8 cellular contexts compared by ENCODE assay signal in the genomic region with DNA sequence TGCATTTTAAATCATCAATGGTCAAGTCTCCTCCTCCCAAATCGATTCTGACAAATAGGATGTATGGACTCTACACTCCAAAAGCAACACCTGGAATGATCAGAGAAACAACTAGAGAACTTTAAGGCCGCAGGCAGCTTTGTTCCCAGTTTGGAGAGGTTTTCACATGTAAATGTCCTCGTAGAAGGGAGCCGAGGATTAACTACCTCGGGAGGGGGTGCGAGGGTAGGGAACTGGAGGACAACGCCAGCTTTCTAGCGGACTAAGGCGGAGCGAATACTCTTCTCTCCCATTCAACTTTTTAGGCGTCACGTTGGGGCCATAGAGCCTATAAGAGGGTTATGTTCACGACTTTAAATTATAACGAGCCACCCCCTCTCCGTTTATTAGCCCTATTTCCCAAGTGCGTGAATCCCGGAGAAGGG. TPM values are rescaled to one million over a fixed set of nuclear protein-coding genes. Genes with fewer than 3 reads are reported as not detected.
DNase-seq lines count a peak whose midpoint lies in the region; ATAC-seq and TF ChIP-seq lines count a peak whose summit lies in the region.

No MANE protein-coding gene starts in this region.

- H3K27ac Mint-ChIP-seq in T-helper 2 cell treated with Interferon-gamma antibody and Interleukin-4, amounts not matched to agents 5 μg/mL and 100 μg/mL, for 36 hours = peak overlapping the region; percentile 75

- H3K27ac ChIP-seq in colonic mucosa = peak overlapping the region; percentile 97
- H3K27ac ChIP-seq in lung (ENCODE audit: low read depth in 1 of 2, low read length in 1 of 2) = peak overlapping the region in 1 of 2 donors; percentile 99
- peak overlapping the region; percentile 94 to 99 (median 96) for H3K27ac ChIP-seq in upper lobe of left lung

- H3K4me1 Mint-ChIP-seq in T-helper 2 cell treated with Interferon-gamma antibody and Interleukin-4, amounts not matched to agents 5 μg/mL and 100 μg/mL, for 36 hours (ENCODE audit: low read depth) = peaks cover 4% of the 10 kb centered on the region

- peak; percentile 3 for ATAC-seq in lung (ENCODE audit: insufficient read depth, low FRiP score)
- ATAC-seq in upper lobe of left lung (ENCODE audit: low FRiP score in 2 of 2) = peak in 1 of 2 donors; percentile 20
- no peak for ATAC-seq in GM19463 (IDR thresholded peaks at IDR 0.05; ENCODE audit: unreplicated experiment)
- no peak for ATAC-seq in GM18520 (IDR thresholded peaks at IDR 0.05; ENCODE audit: unreplicated experiment)

- 0 to 1% methylated on average over 17 of the region's 17 CpGs for WGBS in lung, 2 donors
- WGBS in upper lobe of left lung, 2 donors = 0 to 1% methylated on average over 17 of the region's 17 CpGs

- H3K4me1 ChIP-seq in colonic mucosa (peaks cover 24% of the 10 kb centered on the region), lung (ENCODE audit: control insufficient read depth in 2 of 2, insufficient read depth in 2 of 2, low read length in 2 of 2) (peaks cover 11 to 21% of the 10 kb centered on the region in 2 donors), upper lobe of left lung (peaks cover 32 to 49% (median 37%) of the 10 kb centered on the region in 4 donors)

- no peaks in the 10 kb centered on the region for H3K27me3 ChIP-seq in colonic mucosa
- no peaks in the 10 kb centered on the region for H3K27me3 ChIP-seq in lung (ENCODE audit: control insufficient read depth, insufficient read depth)
- H3K27me3 ChIP-seq in upper lobe of left lung = no peaks in the 10 kb centered on the region

- no peak for TF ChIP-seq EP300 in upper lobe of left lung (IDR thresholded peaks at IDR 0.05)

- peak overlapping the region; percentile 85 to 97 for H3K9ac ChIP-seq in colonic mucosa (ENCODE audit: low read depth in 2 of 2, low read length in 2 of 2)

- H3K36me3 ChIP-seq in colonic mucosa (no peaks in the 10 kb centered on the region), lung (ENCODE audit: control insufficient read depth in 2 of 2, insufficient read depth in 2 of 2, low read length in 2 of 2) (no peaks in the 10 kb centered on the region), upper lobe of left lung (no peaks in the 10 kb centered on the region)

- intact Hi-C loops in colonic mucosa (cut with DNase I) = loop anchor here (5.0 kb wide), 1 partner anchor 73 kb away; the partner anchor contains the start of gene SOD1

- DNase-seq in T-helper 2 cell treated with Interferon-gamma antibody and Interleukin-4, amounts not matched to agents 5 μg/mL and 100 μg/mL, for 36 hours (ENCODE audit: low spot score) = no peak
- no peak for DNase-seq in T-helper 2 cell
- DNase-seq in NCI-H69 (lab: John Stamatoyannopoulos, UW) = peak; percentile 65
- no peak for DNase-seq in colonic mucosa
- no peak for DNase-seq in lung (ENCODE audit: low spot score)
- no peak for DNase-seq in upper lobe of left lung

- peaks cover 9% of the 10 kb centered on the region for H3K36me3 Mint-ChIP-seq in T-helper 2 cell treated with Interferon-gamma antibody and Interleukin-4, amounts not matched to agents 5 μg/mL and 100 μg/mL, for 36 hours (ENCODE audit: low read depth)

- H3K9me3 ChIP-seq in colonic mucosa = no peaks in the 10 kb centered on the region
- no peaks in the 10 kb centered on the region for H3K9me3 ChIP-seq in lung (ENCODE audit: control insufficient read depth in 2 of 2, insufficient read depth in 1 of 2, low read length in 1 of 2)
- H3K9me3 ChIP-seq in upper lobe of left lung = no peaks in the 10 kb centered on the region

- TF ChIP-seq CTCF in colonic mucosa (IDR thresholded peaks at IDR 0.05) (no peak), lung (IDR thresholded peaks at IDR 0.05; ENCODE audit: control extremely low read depth, extremely low read depth) (no peak), upper lobe of left lung (IDR thresholded peaks at IDR 0.05) (no peak)

- no peaks in the 10 kb centered on the region for H3K27me3 Mint-ChIP-seq in T-helper 2 cell treated with Interferon-gamma antibody and Interleukin-4, amounts not matched to agents 5 μg/mL and 100 μg/mL, for 36 hours (ENCODE audit: low read depth)

- H3K9me3 Mint-ChIP-seq in T-helper 2 cell treated with Interferon-gamma antibody and Interleukin-4, amounts not matched to agents 5 μg/mL and 100 μg/mL, for 36 hours = no peaks in the 10 kb centered on the region

- no peak for TF ChIP-seq POLR2A in upper lobe of left lung (IDR thresholded peaks at IDR 0.05)

- peak overlapping the region; percentile 96 for H3K4me3 ChIP-seq in colonic mucosa
- H3K4me3 ChIP-seq in lung = peak overlapping the region; percentile 98
- H3K4me3 ChIP-seq in upper lobe of left lung = peak overlapping the region; percentile 83 to 99 (median 96)

- H3K4me3 Mint-ChIP-seq in T-helper 2 cell treated with Interferon-gamma antibody and Interleukin-4, amounts not matched to agents 5 μg/mL and 100 μg/mL, for 36 hours = peak overlapping the region; percentile 90

RNA-seq across cellular contexts. Expression of gene SCAF4, which starts 1.2 kb away (rescaled TPM):
- total RNA-seq in colonic mucosa (10 to 100 TPM; 35.1 to 35.9 TPM), lung (10 to 100 TPM; 28.4 to 29.7 TPM), upper lobe of left lung (10 to 100 TPM; 21.3 to 36.7 (median 29.4) TPM)
- polyA plus RNA-seq in lung = 10 to 100 TPM; 11.3 to 11.9 TPM
